Comparison of ENCODE assay signal across 13 cellular contexts in the genomic region with DNA sequence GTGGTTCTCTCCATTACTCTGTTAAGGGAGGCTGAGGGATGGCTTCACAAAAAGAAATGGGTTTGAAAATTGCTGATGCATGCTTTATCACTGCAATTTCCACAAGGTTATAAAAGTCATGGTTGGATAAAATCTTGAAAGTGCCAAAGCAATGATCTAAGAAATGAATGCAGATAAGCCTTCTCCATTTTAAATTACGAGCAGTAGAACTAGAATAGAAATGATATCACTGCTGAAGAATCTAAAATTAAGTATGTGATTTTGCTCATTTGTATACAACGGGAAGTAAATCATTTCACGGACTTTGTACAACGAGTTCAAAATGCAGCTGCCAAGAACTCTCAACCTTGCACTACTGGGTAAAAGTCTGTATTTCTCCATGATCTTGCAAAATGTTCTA.
"Had no signal": no experiment of that assay in that cellular context is flagged by ENCODE, and none has a peak within 500 bp of the region (broad histone marks: within the 10 kb centered on the region; RNA-seq: fewer than 3 reads in every experiment).

No MANE protein-coding gene starts in this region.

- H3K4me3 Mint-ChIP-seq: activated T-helper 1 cell treated with anti-CD3 and anti-CD28 coated beads, Interleukin-12 subunit alpha, Interleukin-12 subunit beta, Interleukin-2, Interleukin-4 antibody, amounts not matched to agents 30 ng/mL and 10 ng/mL and 1 ng/mL, durations not matched to agents 14 hours and 24 hours and 36 hours had no signal

- H3K9me3 ChIP-seq: testis had no signal

- H3K27ac Mint-ChIP-seq: activated T-helper 1 cell treated with anti-CD3 and anti-CD28 coated beads, Interleukin-12 subunit alpha, Interleukin-12 subunit beta, Interleukin-2, Interleukin-4 antibody, amounts not matched to agents 30 ng/mL and 10 ng/mL and 1 ng/mL, durations not matched to agents 14 hours and 24 hours and 36 hours had no signal

- H3K9me3 Mint-ChIP-seq: activated T-helper 1 cell treated with anti-CD3 and anti-CD28 coated beads, Interleukin-12 subunit alpha, Interleukin-12 subunit beta, Interleukin-2, Interleukin-4 antibody, amounts not matched to agents 30 ng/mL and 10 ng/mL and 1 ng/mL, durations not matched to agents 14 hours and 24 hours and 36 hours had no signal

- DNase-seq: activated CD4-positive, alpha-beta T cell treated with anti-CD3 and anti-CD28 coated beads, Interleukin-2, amount 50 U/mL, for 1 hour; activated naive CD4-positive, alpha-beta T cell; foreskin melanocyte; head of caudate nucleus; left cardiac atrium; lower lobe of right lung; stimulated activated CD4-positive, alpha-beta T cell treated with anti-CD3 and anti-CD28 coated beads, Interleukin-12 subunit alpha, Interleukin-12 subunit beta, amount 100 ng/mL, for 4 hours; stimulated activated CD4-positive, alpha-beta T cell treated with anti-CD3 and anti-CD28 coated beads, Interleukin-2, amount 100 ng/mL, for 24 hours; stomach; testis had no signal

- H3K27ac ChIP-seq: cardiac muscle cell, lower lobe of right lung, stomach, testis had no signal

- H3K27me3 ChIP-seq: cardiac muscle cell, stomach, testis had no signal

- ATAC-seq: esophagus mucosa, left cardiac atrium, lower lobe of right lung had no signal

- H3K4me3 ChIP-seq: cardiac muscle cell, lower lobe of right lung, stomach, testis had no signal

- H3K36me3 ChIP-seq: cardiac muscle cell, lower lobe of right lung, stomach had no signal

- H3K4me1 ChIP-seq: lower lobe of right lung, testis had no signal
